8 cellular contexts compared by ENCODE assay signal in the genomic region with DNA sequence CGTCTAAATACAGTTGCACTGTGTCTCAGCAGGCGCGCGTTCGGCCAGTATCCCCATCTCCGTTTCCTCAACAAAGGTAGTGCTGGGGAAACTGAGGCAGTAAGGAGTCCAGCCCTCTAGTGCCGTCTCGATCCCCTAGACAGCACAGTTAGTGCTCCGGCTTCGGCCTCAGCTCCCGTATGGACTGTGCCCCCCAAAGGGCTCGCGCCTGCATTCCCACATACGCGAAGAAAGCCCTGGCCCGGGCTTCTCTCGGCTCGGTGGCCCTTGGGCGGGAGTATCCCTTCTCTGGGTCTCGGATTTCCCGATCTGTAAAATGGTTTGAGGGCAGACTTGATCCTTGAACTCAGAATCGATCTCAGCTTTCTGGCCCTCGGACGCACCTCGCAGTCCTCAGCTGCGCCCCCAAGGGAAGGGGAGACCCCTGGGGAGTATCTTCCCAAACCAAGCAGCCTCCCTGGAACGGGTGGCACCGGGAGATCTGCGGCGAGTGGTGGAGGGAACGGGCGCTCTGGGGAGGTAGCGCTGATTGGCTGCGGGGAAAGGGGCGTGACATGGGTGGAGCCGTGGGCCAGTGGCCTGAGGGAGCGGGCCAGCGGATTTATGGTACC.
DNase-seq lines count a peak whose midpoint lies in the region; ATAC-seq, FAIRE-seq and TF ChIP-seq lines count a peak whose summit lies in the region.

No MANE protein-coding gene starts in this region.

- DNase-seq in HTR-8/SVneo (ENCODE audit: insufficient read length, low spot score) = peak; percentile 90
- peak; percentile 72 for DNase-seq in NOMO-1 treated with dmso at 0.1 percent for 144 hours (lab: John Stamatoyannopoulos, UW; ENCODE audit: unreplicated experiment)
- peak; percentile 41 for DNase-seq in activated T-cell treated with anti-CD3 and anti-CD28 coated beads for 1 hour (ENCODE audit: low read depth)
- peak; percentile 78 for DNase-seq in epithelial cell of esophagus (ENCODE audit: low read depth)
- DNase-seq in midbrain (lab: John Stamatoyannopoulos, UW) = peak; percentile 80
- peak; percentile 41 for DNase-seq in stimulated activated CD8-positive, alpha-beta memory T cell treated with anti-CD3 and anti-CD28 coated beads, Interleukin-7, amount 100 ng/mL, for 24 hours (ENCODE audit: low read depth)

- TF ChIP-seq CTCF in C4-2B (conservative IDR thresholded peaks at IDR 0.05) = no peak
- no peak for TF ChIP-seq CTCF in epithelial cell of esophagus (IDR thresholded peaks at IDR 0.05; ENCODE audit: insufficient read depth, low read depth, low read length, missing control alignments)

- peak overlapping the region; percentile 98 for H3K4me3 ChIP-seq in epithelial cell of esophagus (ENCODE audit: low read length)

- FAIRE-seq in HTR-8/SVneo (lab: Jason Lieb, UNC) = peak; percentile 64

- peak overlapping the region; percentile 90 for H3K27ac ChIP-seq in C4-2B

- ATAC-seq in GM19372 (IDR thresholded peaks at IDR 0.05; ENCODE audit: low read depth, unreplicated experiment) = peak; percentile 44

Comparison
In these comparisons a context has a peak if more than half of its experiments do, and no peak if none do; other contexts are left out.
1. Peak in every context shown above with its lines: DNase-seq, ATAC-seq, H3K4me3 ChIP-seq and H3K27ac ChIP-seq.